8 cellular contexts compared by ENCODE assay signal in genomic region chr1:12480748-12481362, GRCh38.
A peak's percentile ranks its signal among the peaks of the same experiment; 100 is the strongest.
DNase-seq lines count a peak whose midpoint lies in the region; ATAC-seq, FAIRE-seq and TF ChIP-seq lines count a peak whose summit lies in the region.

No MANE protein-coding gene starts in this region.

- no peak for TF ChIP-seq POLR2A in K562 (conservative IDR thresholded peaks at IDR 0.05)

- peak; percentile 52 for FAIRE-seq in K562 (lab: Jason Lieb, UNC)

- H3K27me3 ChIP-seq in NT2/D1 (ENCODE audit: insufficient read depth, insufficient read length) (no peaks in the 10 kb centered on the region), K562 (ENCODE audit: control insufficient read depth in 2 of 2, insufficient read depth in 2 of 2, low read length in 2 of 2) (no peaks in the 10 kb centered on the region), mesendoderm (ENCODE audit: insufficient read depth, low read length, poor library complexity) (no peaks in the 10 kb centered on the region)

- H3K9me1 ChIP-seq in K562 (ENCODE audit: control insufficient read depth, insufficient read depth, low read length), result no peaks in the 10 kb centered on the region

- no peaks in the 10 kb centered on the region for H3K36me3 ChIP-seq in NT2/D1 (ENCODE audit: insufficient read depth, insufficient read length, low read length)
- peaks cover 64% of the 10 kb centered on the region for H3K36me3 ChIP-seq in K562 (ENCODE audit: control insufficient read depth, insufficient read depth, low read length)
- no peaks in the 10 kb centered on the region for H3K36me3 ChIP-seq in mesendoderm (ENCODE audit: control insufficient read depth, insufficient read depth, low read length)

- ATAC-seq in K562 (peak; percentile 2; the same call in 2 of the 3 replicates), GM21529 (IDR thresholded peaks at IDR 0.05; ENCODE audit: unreplicated experiment) (no peak), GM19328 (IDR thresholded peaks at IDR 0.05; ENCODE audit: unreplicated experiment) (no peak)

- no peak overlapping the region for H3K56ac ChIP-seq in mesendoderm (ENCODE audit: low read length)

- no peak overlapping the region for H2BK15ac ChIP-seq in mesendoderm (replicated peaks; ENCODE audit: low read depth)

- POLR2A ChIA-PET in K562 (lab: Yijun Ruan, JAX), result interaction anchor here (0.5 to 5.7 kb wide), 7 partner anchors 9 to 87 kb away, joined by 3 to 38 read pairs (median 4); no protein-coding TSS in a partner anchor

- H3K79me2 ChIP-seq in K562 (ENCODE audit: control insufficient read depth, insufficient read depth, low read length) (peaks cover 4% of the 10 kb centered on the region; the same call in 1 of the 3 replicates), mesendoderm (ENCODE audit: control insufficient read depth, insufficient read depth, low read length) (no peaks in the 10 kb centered on the region)

- intact Hi-C loops in K562 (cut with micrococcal nuclease), result no loop called here

- H3K9ac ChIP-seq in NT2/D1 (ENCODE audit: insufficient read length, low read depth) (no peak overlapping the region), K562 (ENCODE audit: insufficient read depth in 1 of 2, low read depth in 2 of 2, low read length in 2 of 2) (peak overlapping the region in 1 of 2 experiments; percentile 33; a peak in 2 of 4 replicates), mesendoderm (ENCODE audit: low read length) (no peak overlapping the region)

- no peak overlapping the region for H3K4me3 ChIP-seq in NT2/D1 (ENCODE audit: insufficient read length, low read depth)
- H3K4me3 ChIP-seq in K562, result no peak overlapping the region
- no peak overlapping the region for H3K4me3 ChIP-seq in mesendoderm (ENCODE audit: low read length)

- no peak for TF ChIP-seq RAD21 in K562 (CRISPR knock-in tag; conservative IDR thresholded peaks at IDR 0.05 in 1 of 2, IDR thresholded peaks at IDR 0.05 in 1 of 2)

- peak; percentile 33; the same call in 1 of the 2 replicates for TF ChIP-seq EP300 in K562 (IDR thresholded peaks at IDR 0.05; ENCODE audit: low read length)

- H3K27ac ChIP-seq in K562 (ENCODE audit: extremely low read depth, low read depth, low read length) (peak overlapping the region; percentile 58; the same call in 2 of the 3 replicates), mesendoderm (ENCODE audit: low read depth, low read length) (no peak overlapping the region)

- TF ChIP-seq CTCF in K562 (IDR thresholded peaks at IDR 0.05 in 2 of 3, conservative IDR thresholded peaks at IDR 0.05 in 1 of 3; ENCODE audit: insufficient read depth in 2 of 3, low read depth in 1 of 3, low read length in 3 of 3) (no peak), GM13977 (IDR thresholded peaks at IDR 0.05; ENCODE audit: extremely low read depth, insufficient read depth, missing control alignments) (no peak)

- DNase-seq in NOMO-1 (lab: John Stamatoyannopoulos, UW; ENCODE audit: unreplicated experiment in 2 of 2), result peak; percentile 9 to 40
- DNase-seq in NOMO-1 treated with dmso at 0.1 percent for 144 hours (lab: John Stamatoyannopoulos, UW; ENCODE audit: unreplicated experiment), result no peak
- DNase-seq in NT2/D1 (ENCODE audit: low read depth, low spot score), result peak; percentile 9
- DNase-seq in K562 (ENCODE audit: extremely low read depth in 1 of 4, low spot score in 3 of 4), result peak in 2 of 4 experiments; percentile 50 to 72
- peak; percentile 79 for DNase-seq in mesendoderm
- DNase-seq in GM13977 (ENCODE audit: low spot score), result no peak

- H2BK120ac ChIP-seq in mesendoderm (ENCODE audit: low read depth, low read length), result no peak overlapping the region

- H4K5ac ChIP-seq in mesendoderm (ENCODE audit: low read length), result no peak overlapping the region

- no peak overlapping the region for H3K23ac ChIP-seq in mesendoderm (ENCODE audit: low read length)

- in situ Hi-C loops in K562 (cut with MboI), result no loop called here
- in situ Hi-C loops in GM13977 (cut with MboI; ENCODE audit: low pct_unique_long_range_greater_than_20kb, low sequenced_read_pairs, unreplicated experiment), result no loop called here

- H2BK5ac ChIP-seq in mesendoderm (ENCODE audit: low read length), result no peak overlapping the region

- no peaks in the 10 kb centered on the region for H3K79me1 ChIP-seq in mesendoderm (ENCODE audit: low read length)

- CTCF ChIA-PET in K562 (lab: Yijun Ruan, JAX; ENCODE audit: low intra/inter-chr PET ratio), result no interaction called here

- H3K4me1 ChIP-seq in NT2/D1 (ENCODE audit: insufficient read depth, insufficient read length) (peaks cover 11% of the 10 kb centered on the region), K562 (replicated peaks in 1 of 2; ENCODE audit: control insufficient read depth in 2 of 2, insufficient read depth in 2 of 2, low read length in 2 of 2) (peaks cover 41 to 64% of the 10 kb centered on the region in 2 experiments), mesendoderm (ENCODE audit: control insufficient read depth, low read depth, low read length) (no peaks in the 10 kb centered on the region)

- H3K4ac ChIP-seq in mesendoderm (ENCODE audit: low read depth, low read length), result no peak overlapping the region

- no peak overlapping the region for H3K18ac ChIP-seq in mesendoderm (ENCODE audit: low read length)

- no peak overlapping the region for H2AFZ ChIP-seq in K562 (ENCODE audit: low read depth, low read length)

- no peaks in the 10 kb centered on the region for H4K20me1 ChIP-seq in K562 (replicated peaks; ENCODE audit: control insufficient read depth, insufficient read depth, low read length)

- H3K4me2 ChIP-seq in K562 (ENCODE audit: insufficient read depth, low read length) (no peak overlapping the region), mesendoderm (ENCODE audit: low read length) (no peak overlapping the region)

- 67% methylated on average over 5 of the region's 5 CpGs for WGBS in K562 (ENCODE audit: insufficient coverage, low coverage, missing lambda C conversion rate)
- no CpG with 5 or more reads among the region's 5 CpGs for WGBS in mesendoderm (ENCODE audit: extremely low coverage, insufficient coverage, low lambda C conversion rate)

- H3K9me3 ChIP-seq in NT2/D1 (ENCODE audit: insufficient read depth, low read length), result no peaks in the 10 kb centered on the region
- no peaks in the 10 kb centered on the region for H3K9me3 ChIP-seq in K562 (replicated peaks; ENCODE audit: control insufficient read depth, insufficient read depth, low read depth, low read length)

- no peak overlapping the region for H4K8ac ChIP-seq in mesendoderm (ENCODE audit: low read depth, low read length)

- no TSS peak for BruUV-seq in K562 (replicated peaks; lab: Mats Ljungman, UMichigan)

- no peak overlapping the region for H2AK5ac ChIP-seq in mesendoderm (ENCODE audit: low read length)

TF ChIP-seq in K562, 482 proteins besides CTCF, POLR2A, EP300 and RAD21 (continues in another document):
- TF ChIP-seq BHLHE40 (IDR thresholded peaks at IDR 0.05; ENCODE audit: low read length), result no peak
- TF ChIP-seq MEIS2 (IDR thresholded peaks at IDR 0.05; ENCODE audit: partially characterized antibody), result peak; percentile 1
- peak; percentile 75; the same call in 1 of the 2 replicates for TF ChIP-seq ZNF584 (CRISPR knock-in tag; IDR thresholded peaks at IDR 0.05; ENCODE audit: low read depth)
- TF ChIP-seq KLF16 (IDR thresholded peaks at IDR 0.05), result no peak
- no peak for TF ChIP-seq ZBTB34 (CRISPR knock-in tag; IDR thresholded peaks at IDR 0.05)
- TF ChIP-seq SMARCC2 (IDR thresholded peaks at IDR 0.05; ENCODE audit: low read depth), result 0 out of 2 replicates have a peak, but pooled peaks have one; percentile 50
- TF ChIP-seq CEBPG (CRISPR knock-in tag; IDR thresholded peaks at IDR 0.05), result no peak; the same call in 1 of the 2 replicates
- peak in 1 of 2 experiments; percentile 52; a peak in 1 of 4 replicates for TF ChIP-seq CEBPG (tag; conservative IDR thresholded peaks at IDR 0.05 in 1 of 2, IDR thresholded peaks at IDR 0.05 in 1 of 2)
- TF ChIP-seq NR2C1 (IDR thresholded peaks at IDR 0.05), result no peak
- 0 out of 2 replicates have a peak, but pooled peaks have one; percentile 10 for TF ChIP-seq NR2C1 (tag; IDR thresholded peaks at IDR 0.05)
- no peak for TF ChIP-seq TSC22D4 (tag; IDR thresholded peaks at IDR 0.05)
- no peak for TF ChIP-seq ZC3H8 (IDR thresholded peaks at IDR 0.05)
- no peak for TF ChIP-seq SMARCB1 (IDR thresholded peaks at IDR 0.05; ENCODE audit: insufficient read length, low read depth)
- TF ChIP-seq BMI1 (IDR thresholded peaks at IDR 0.05; ENCODE audit: low read length), result no peak
- peak; percentile 70 for TF ChIP-seq ARID1B (IDR thresholded peaks at IDR 0.05)
- peak; percentile 83 for TF ChIP-seq JUND (IDR thresholded peaks at IDR 0.05; ENCODE audit: borderline replicate concordance, low read depth, low read length)
- TF ChIP-seq JUND (tag; IDR thresholded peaks at IDR 0.05; ENCODE audit: borderline replicate concordance, low read depth, low read length), result peak; percentile 78; the same call in 2 of the 3 replicates
- no peak for TF ChIP-seq PHTF2 (CRISPR knock-in tag; IDR thresholded peaks at IDR 0.05)

Comparison
In these comparisons a context has a peak if more than half of its experiments do, and no peak if none do; other contexts are left out.
1. DNase-seq: peak in NOMO-1 (2 of 2), NT2/D1 (single experiment) and mesendoderm (single experiment); none in NOMO-1 treated with dmso at 0.1 percent for 144 hours (single experiment) and GM13977 (single experiment).